ENCODE assay signal across 8 cellular contexts in the genomic region with DNA sequence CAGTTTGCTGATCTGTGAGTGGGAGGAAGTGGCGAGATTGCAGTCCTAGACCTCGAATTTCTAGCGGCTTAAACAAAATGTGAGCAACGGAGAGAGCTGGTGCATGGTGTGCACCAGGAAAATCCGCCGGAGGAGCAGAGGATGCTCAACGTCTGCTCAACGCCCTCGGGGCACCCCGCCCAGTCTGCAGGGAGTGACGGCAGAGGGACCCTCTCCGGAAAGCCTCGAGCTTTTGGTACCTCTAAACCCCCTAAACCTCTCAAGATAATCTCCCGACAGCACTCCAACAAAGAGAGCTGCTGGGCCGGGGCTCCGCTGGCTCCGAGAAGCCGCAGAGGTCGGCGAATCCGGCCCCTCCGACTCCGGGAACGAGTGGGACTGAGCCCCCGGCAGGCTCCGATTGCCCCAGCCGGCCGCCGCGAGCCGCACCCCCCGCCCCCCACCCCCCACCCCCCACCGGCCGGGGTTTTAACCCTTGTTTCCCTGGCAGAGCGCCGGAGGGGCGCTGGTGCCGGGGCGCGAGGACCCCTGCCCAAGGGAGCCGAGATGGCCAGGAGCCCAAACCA. TPM values are rescaled to one million over a fixed set of nuclear protein-coding genes. Genes with fewer than 3 reads are reported as not detected.
DNase-seq lines count a peak whose midpoint lies in the region; TF ChIP-seq lines count a peak whose summit lies in the region.

No MANE protein-coding gene starts in this region.

- no peak overlapping the region for H3K4ac ChIP-seq in mesenchymal stem cell (ENCODE audit: low read depth in 1 of 2, low read length in 2 of 2)

- H3K18ac ChIP-seq in mesenchymal stem cell (ENCODE audit: low read depth in 1 of 2, low read length in 2 of 2): no peak overlapping the region

- TF ChIP-seq POLR2A in vagina (IDR thresholded peaks at IDR 0.05): no peak

- intact Hi-C loops in activated T-helper 2 cell treated with anti-CD3 and anti-CD28 coated beads, Interferon-gamma antibody, Interleukin-2, Interleukin-4, amounts not matched to agents 10 μg/mL and 5 μg/mL and 100 μg/mL, durations not matched to agents 14 hours and 24 hours and 36 hours (cut with micrococcal nuclease): no loop called here
- intact Hi-C loops in vagina (cut with DNase I): no loop called here

- DNase-seq in stimulated activated CD4-positive, alpha-beta T cell treated with anti-CD3 and anti-CD28 coated beads, Interleukin-15, amount 100 ng/mL, for 24 hours: peak; percentile 9
- no peak for DNase-seq in stimulated activated CD4-positive, alpha-beta T cell treated with anti-CD3 and anti-CD28 coated beads, Interleukin-1b, Interleukin-23, amount 100 ng/mL, for 48 hours
- DNase-seq in activated T-helper 2 cell treated with anti-CD3 and anti-CD28 coated beads, Interferon-gamma antibody, Interleukin-2, Interleukin-4, amounts not matched to agents 10 μg/mL and 5 μg/mL and 100 μg/mL, durations not matched to agents 14 hours and 24 hours and 36 hours (ENCODE audit: low spot score): no peak
- DNase-seq in mesenchymal stem cell: no peak
- no peak for DNase-seq in vagina (ENCODE audit: extremely low spot score in 2 of 2)
- no peak for DNase-seq in occipital lobe (lab: John Stamatoyannopoulos, UW)
- DNase-seq in dermis blood vessel endothelial cell: no peak
- no peak for DNase-seq in NK-92 treated with Interleukin-12 subunit alpha and Interleukin-12 subunit beta, amount 100 ng/mL, for 24 hours (lab: John Stamatoyannopoulos, UW)

- H2AFZ ChIP-seq in mesenchymal stem cell (ENCODE audit: low read depth, low read length): no peak overlapping the region

- no peaks in the 10 kb centered on the region for H3K79me1 ChIP-seq in mesenchymal stem cell (replicated peaks; ENCODE audit: low read length, poor library complexity, severe bottlenecking)

- H2BK12ac ChIP-seq in mesenchymal stem cell (ENCODE audit: low read length in 2 of 2): no peak overlapping the region

- no peaks in the 10 kb centered on the region for H3K9me3 ChIP-seq in mesenchymal stem cell (ENCODE audit: control insufficient read depth, low read length)
- no peaks in the 10 kb centered on the region for H3K9me3 ChIP-seq in vagina

- no peak overlapping the region for H3K14ac ChIP-seq in mesenchymal stem cell (ENCODE audit: low read length in 2 of 2)

- no peak overlapping the region for H2BK15ac ChIP-seq in mesenchymal stem cell (ENCODE audit: low read depth, poor library complexity, severe bottlenecking)

- H2BK120ac ChIP-seq in mesenchymal stem cell (ENCODE audit: low read depth, low read length): no peak overlapping the region

- H3K4me2 ChIP-seq in mesenchymal stem cell (ENCODE audit: low read length, poor library complexity, severe bottlenecking): peak overlapping the region; percentile 68

- H3K36me3 Mint-ChIP-seq in activated T-helper 2 cell treated with anti-CD3 and anti-CD28 coated beads, Interferon-gamma antibody, Interleukin-2, Interleukin-4, amounts not matched to agents 10 μg/mL and 5 μg/mL and 100 μg/mL, durations not matched to agents 14 hours and 24 hours and 36 hours (ENCODE audit: low read depth): no peaks in the 10 kb centered on the region

- H4K91ac ChIP-seq in mesenchymal stem cell (ENCODE audit: low read length): no peak overlapping the region

- peaks cover 87 to 92% of the 10 kb centered on the region in 2 experiments for H3K27me3 ChIP-seq in mesenchymal stem cell (ENCODE audit: control insufficient read depth in 1 of 2, insufficient read depth in 1 of 2, low read length in 2 of 2)
- no peaks in the 10 kb centered on the region for H3K27me3 ChIP-seq in vagina

- H3K4me1 ChIP-seq in mesenchymal stem cell (ENCODE audit: control insufficient read depth, insufficient read depth, low read depth, low read length) (peaks cover 24% of the 10 kb centered on the region), vagina (peaks cover 34% of the 10 kb centered on the region)

- no peak overlapping the region for H2AK5ac ChIP-seq in mesenchymal stem cell (ENCODE audit: low read length, severe bottlenecking)

- no peaks in the 10 kb centered on the region for H3K36me3 ChIP-seq in mesenchymal stem cell (ENCODE audit: control insufficient read depth in 1 of 2, insufficient read depth in 2 of 2, low read depth in 1 of 2, low read length in 2 of 2)
- no peaks in the 10 kb centered on the region for H3K36me3 ChIP-seq in vagina

- H3K23ac ChIP-seq in mesenchymal stem cell (ENCODE audit: low read length in 2 of 2): peak overlapping the region in 1 of 2 experiments; percentile 60

- no peak overlapping the region for H3K4me3 ChIP-seq in mesenchymal stem cell (ENCODE audit: insufficient read depth in 1 of 2, low read depth in 1 of 2, low read length in 2 of 2)
- peak overlapping the region; percentile 40 to 53 for H3K4me3 ChIP-seq in vagina

- no peak overlapping the region for H3K27ac Mint-ChIP-seq in activated T-helper 2 cell treated with anti-CD3 and anti-CD28 coated beads, Interferon-gamma antibody, Interleukin-2, Interleukin-4, amounts not matched to agents 10 μg/mL and 5 μg/mL and 100 μg/mL, durations not matched to agents 14 hours and 24 hours and 36 hours

- H4K8ac ChIP-seq in mesenchymal stem cell (ENCODE audit: low read length): no peak overlapping the region

- 6% methylated on average over 16 of the region's 41 CpGs for WGBS in mesenchymal stem cell

- H3K27me3 Mint-ChIP-seq in activated T-helper 2 cell treated with anti-CD3 and anti-CD28 coated beads, Interferon-gamma antibody, Interleukin-2, Interleukin-4, amounts not matched to agents 10 μg/mL and 5 μg/mL and 100 μg/mL, durations not matched to agents 14 hours and 24 hours and 36 hours (ENCODE audit: low read depth): peaks cover 84% of the 10 kb centered on the region

- no peak for TF ChIP-seq CTCF in vagina (IDR thresholded peaks at IDR 0.05)

- H2BK5ac ChIP-seq in mesenchymal stem cell (ENCODE audit: low read depth, low read length, poor library complexity, severe bottlenecking): no peak overlapping the region

- peaks cover 7% of the 10 kb centered on the region for H3K4me1 Mint-ChIP-seq in activated T-helper 2 cell treated with anti-CD3 and anti-CD28 coated beads, Interferon-gamma antibody, Interleukin-2, Interleukin-4, amounts not matched to agents 10 μg/mL and 5 μg/mL and 100 μg/mL, durations not matched to agents 14 hours and 24 hours and 36 hours (ENCODE audit: low read depth)

- peak overlapping the region; percentile 17 for H3K9ac ChIP-seq in mesenchymal stem cell (ENCODE audit: low read length)

- H3K27ac ChIP-seq in mesenchymal stem cell (ENCODE audit: low read length, poor library complexity, severe bottlenecking): no peak overlapping the region
- H3K27ac ChIP-seq in vagina: no peak overlapping the region

- H3K4me3 Mint-ChIP-seq in activated T-helper 2 cell treated with anti-CD3 and anti-CD28 coated beads, Interferon-gamma antibody, Interleukin-2, Interleukin-4, amounts not matched to agents 10 μg/mL and 5 μg/mL and 100 μg/mL, durations not matched to agents 14 hours and 24 hours and 36 hours (ENCODE audit: low read depth): peak overlapping the region; percentile 46

- no peaks in the 10 kb centered on the region for H3K9me3 Mint-ChIP-seq in activated T-helper 2 cell treated with anti-CD3 and anti-CD28 coated beads, Interferon-gamma antibody, Interleukin-2, Interleukin-4, amounts not matched to agents 10 μg/mL and 5 μg/mL and 100 μg/mL, durations not matched to agents 14 hours and 24 hours and 36 hours

RNA-seq across cellular contexts. Expression of a gene that starts 1.7 kb away (rescaled TPM):
- not detected in 2 replicates for total RNA-seq in activated T-helper 2 cell treated with anti-CD3 and anti-CD28 coated beads, Interferon-gamma antibody, Interleukin-2, Interleukin-4, amounts not matched to agents 10 μg/mL and 5 μg/mL and 100 μg/mL, durations not matched to agents 14 hours and 24 hours and 36 hours
- not detected for polyA plus RNA-seq in mesenchymal stem cell (2013, experiment 1 of 2)
- not detected for polyA plus RNA-seq in mesenchymal stem cell (2013, experiment 2 of 2)
- total RNA-seq in vagina (0.25 TPM), occipital lobe (0.78 TPM), dermis blood vessel endothelial cell (not detected in 2 replicates)

RNA-seq across cellular contexts. Expression of a gene that starts 41.5 kb away (rescaled TPM):
- total RNA-seq in activated T-helper 2 cell treated with anti-CD3 and anti-CD28 coated beads, Interferon-gamma antibody, Interleukin-2, Interleukin-4, amounts not matched to agents 10 μg/mL and 5 μg/mL and 100 μg/mL, durations not matched to agents 14 hours and 24 hours and 36 hours: 49.8 and 56.3 TPM in 2 replicates
- 8.3 TPM for polyA plus RNA-seq in mesenchymal stem cell (2013, experiment 1 of 2)
- polyA plus RNA-seq in mesenchymal stem cell (2013, experiment 2 of 2): 7.3 TPM
- total RNA-seq in vagina (20.9 TPM), occipital lobe (32.1 TPM), dermis blood vessel endothelial cell (36.1 and 37.0 TPM in 2 replicates)

Comparison
In these comparisons a context has a peak if more than half of its experiments do, and no peak if none do; other contexts are left out.
1. H3K4me3 ChIP-seq: peak in vagina (2 of 2); none in mesenchymal stem cell (0 of 2).